ENCODE assay signal across 9 cellular contexts in genomic region chr20:33647603-33648395, GRCh38. TPM values are rescaled to one million over a fixed set of nuclear protein-coding genes. Genes with fewer than 3 reads are reported as not detected.
DNase-seq lines count a peak whose midpoint lies in the region; ATAC-seq and TF ChIP-seq lines count a peak whose summit lies in the region.
"Had no signal": no experiment of that assay in that cellular context is flagged by ENCODE, and none has a peak within 500 bp of the region (broad histone marks: within the 10 kb centered on the region; RNA-seq: fewer than 3 reads in every experiment).

No MANE protein-coding gene starts in this region.

- peak overlapping the region; percentile 99 for H3K27ac ChIP-seq in VCaP

- peaks cover 0 to 3% (median 0%) of the 10 kb centered on the region in 3 donors for H3K27me3 Mint-ChIP-seq in CD14-positive monocyte (ENCODE audit: low read depth in 3 of 3)
- H3K27me3 Mint-ChIP-seq: stimulated activated naive CD8-positive, alpha-beta T cell treated with anti-CD3 and anti-CD28 coated beads, Interleukin-15, Interleukin-2, amounts not matched to agents 100 ng/mL and 50 ng/mL, for 24 hours had no signal

- intact Hi-C loops in CD14-positive monocyte (cut with micrococcal nuclease) = no loop called here

- TF ChIP-seq CTCF in CD14-positive monocyte (IDR thresholded peaks at IDR 0.05) (no peak), VCaP (conservative IDR thresholded peaks at IDR 0.05) (peak; percentile 39; the same call in 1 of the 2 replicates)

- H3K36me3 Mint-ChIP-seq in CD14-positive monocyte = peaks cover 25 to 35% of the 10 kb centered on the region in 2 donors

- DNase-seq in CD14-positive monocyte (ENCODE audit: low spot score) (peak; percentile 31), kidney tubule cell (ENCODE audit: low spot score) (peak; percentile 10), NCI-H2081 treated with DMSO at 0.1 percent for 48 hours (lab: John Stamatoyannopoulos, UW) (no peak), middle frontal gyrus (ENCODE audit: extremely low spot score, low spot score) (no peak)

- no peaks in the 10 kb centered on the region for H3K4me1 Mint-ChIP-seq in CD14-positive monocyte

- ATAC-seq in GM21360 (IDR thresholded peaks at IDR 0.05; ENCODE audit: unreplicated experiment) (peak; percentile 49), HG03571 (IDR thresholded peaks at IDR 0.05; ENCODE audit: unreplicated experiment) (no peak), GM18520 (IDR thresholded peaks at IDR 0.05; ENCODE audit: unreplicated experiment) (no peak)

- no peaks in the 10 kb centered on the region for H3K9me3 Mint-ChIP-seq in CD14-positive monocyte
- H3K9me3 Mint-ChIP-seq: stimulated activated naive CD8-positive, alpha-beta T cell treated with anti-CD3 and anti-CD28 coated beads, Interleukin-15, Interleukin-2, amounts not matched to agents 100 ng/mL and 50 ng/mL, for 24 hours had no signal

- H3K4me3 Mint-ChIP-seq in CD14-positive monocyte = no peak overlapping the region
- H3K4me3 Mint-ChIP-seq: stimulated activated naive CD8-positive, alpha-beta T cell treated with anti-CD3 and anti-CD28 coated beads, Interleukin-15, Interleukin-2, amounts not matched to agents 100 ng/mL and 50 ng/mL, for 24 hours had no signal

- peak overlapping the region in 2 of 7 donors; percentile 61 to 73 for H3K27ac Mint-ChIP-seq in CD14-positive monocyte
- H3K27ac Mint-ChIP-seq: stimulated activated naive CD8-positive, alpha-beta T cell treated with anti-CD3 and anti-CD28 coated beads, Interleukin-15, Interleukin-2, amounts not matched to agents 100 ng/mL and 50 ng/mL, for 24 hours had no signal

RNA-seq across cellular contexts. Expression of gene C20orf144, which starts 14.3 kb away (rescaled TPM):
- polyA plus RNA-seq in CD14-positive monocyte = not detected

RNA-seq across cellular contexts. Expression of gene ACTL10, which starts 18.9 kb away (rescaled TPM):
- polyA plus RNA-seq in CD14-positive monocyte = 1 to 10 TPM; 1.1 to 1.2 TPM

RNA-seq across cellular contexts. Expression of gene NECAB3, which starts 26.4 kb away (rescaled TPM):
- polyA plus RNA-seq in CD14-positive monocyte = 1 to 10 TPM; 1.3 to 1.8 TPM

RNA-seq across cellular contexts. Expression of gene E2F1, which starts 38.4 kb away (rescaled TPM):
- polyA plus RNA-seq in CD14-positive monocyte = under 1 TPM in 1 of 2 donors, not detected in 1; 0.17 TPM

Comparison
In these comparisons a context has a peak if more than half of its experiments do, and no peak if none do; other contexts are left out.
1. DNase-seq: peak in CD14-positive monocyte (single experiment) and kidney tubule cell (single experiment); none in NCI-H2081 treated with DMSO at 0.1 percent for 48 hours (single experiment) and middle frontal gyrus (single experiment).